In genomic region chr21:37564924-37565529, GRCh38 we compare ENCODE assay signal across 7 cellular contexts.
DNase-seq lines count a peak whose midpoint lies in the region; ATAC-seq, FAIRE-seq and TF ChIP-seq lines count a peak whose summit lies in the region.

No MANE protein-coding gene starts in this region.

- H3K9me3 ChIP-seq in Panc1 (ENCODE audit: control insufficient read depth, insufficient read depth, low read depth, low read length) (no peaks in the 10 kb centered on the region), esophagus muscularis mucosa (no peaks in the 10 kb centered on the region)

- peak overlapping the region; percentile 54 for H3K4me3 ChIP-seq in HFF-Myc (replicated peaks; ENCODE audit: low read depth, low read length)
- H3K4me3 ChIP-seq in Panc1 (ENCODE audit: low read depth in 2 of 2, low read length in 2 of 2) = peak overlapping the region; percentile 63 to 73
- H3K4me3 ChIP-seq in esophagus muscularis mucosa = peak overlapping the region; percentile 67 to 85 (median 73)
- peak overlapping the region; percentile 69 for H3K4me3 ChIP-seq in skeletal muscle cell (ENCODE audit: low read depth, low read length)

- WGBS in esophagus muscularis mucosa = 79% methylated on average over 12 of the region's 12 CpGs

- H3K27ac ChIP-seq in Panc1 (ENCODE audit: low read length) (peak overlapping the region; percentile 76), esophagus muscularis mucosa (replicated peaks in 1 of 4) (peak overlapping the region; percentile 86 to 95 (median 89))

- DNase-seq in HFF-Myc (ENCODE audit: extremely low read depth, low read depth) (peak; percentile 10), Panc1 (ENCODE audit: low read depth, low spot score) (no peak), esophagus muscularis mucosa (ENCODE audit: extremely low spot score) (peak; percentile 60), skeletal muscle cell (ENCODE audit: low read depth) (no peak), anterior cingulate cortex (lab: John Stamatoyannopoulos, UW) (no peak), HTR-8/SVneo (ENCODE audit: insufficient read length, low spot score) (no peak)
- DNase-seq in activated CD8-positive, alpha-beta memory T cell treated with anti-CD3 and anti-CD28 coated beads for 24 hours = no peak

- TF ChIP-seq POLR2A in esophagus muscularis mucosa (IDR thresholded peaks at IDR 0.05; ENCODE audit: low read depth) = no peak

- no peak for TF ChIP-seq EP300 in esophagus muscularis mucosa (IDR thresholded peaks at IDR 0.05)

- CTCF ChIA-PET in Panc1 (lab: Charles Lee) = no interaction called here

- peaks cover 10% of the 10 kb centered on the region for H3K4me1 ChIP-seq in Panc1 (ENCODE audit: control insufficient read depth, insufficient read depth, low read length)
- peaks cover 11 to 24% (median 20%) of the 10 kb centered on the region in 4 donors for H3K4me1 ChIP-seq in esophagus muscularis mucosa

- H3K27me3 ChIP-seq in Panc1 (ENCODE audit: control insufficient read depth, insufficient read depth, low read length) (no peaks in the 10 kb centered on the region), esophagus muscularis mucosa (no peaks in the 10 kb centered on the region)

- peak; percentile 18 for ATAC-seq in Panc1

- POLR2A ChIA-PET in Panc1 (lab: Charles Lee) = no interaction called here

- in situ Hi-C loops in Panc1 (cut with HindIII; ENCODE audit: low pct_unique_long_range_greater_than_20kb, low sequenced_read_pairs) = no loop called here

- no peaks in the 10 kb centered on the region for H3K36me3 ChIP-seq in Panc1 (ENCODE audit: control insufficient read depth, insufficient read depth, low read length)
- H3K36me3 ChIP-seq in esophagus muscularis mucosa = no peaks in the 10 kb centered on the region

- intact Hi-C loops in Panc1 (cut with micrococcal nuclease; ENCODE audit: unreplicated experiment) (no loop called here), esophagus muscularis mucosa (cut with DNase I) (loop anchor here (5.0 kb wide), 1 partner anchor 298 kb away; the partner anchor contains the start of gene VPS26C)

- no TSS peak for BruUV-seq in Panc1 (replicated peaks; lab: Mats Ljungman, UMichigan)

- FAIRE-seq in HTR-8/SVneo (lab: Jason Lieb, UNC) = no peak

- TF ChIP-seq CTCF in HFF-Myc (IDR thresholded peaks at IDR 0.05; ENCODE audit: low read depth, low read length, missing control alignments) (no peak), Panc1 (IDR thresholded peaks at IDR 0.05) (no peak), esophagus muscularis mucosa (IDR thresholded peaks at IDR 0.05) (no peak)

Comparison
In these comparisons a context has a peak if more than half of its experiments do, and no peak if none do; other contexts are left out.
1. DNase-seq: peak in HFF-Myc (single experiment) and esophagus muscularis mucosa (single experiment); none in Panc1 (single experiment), skeletal muscle cell (single experiment), anterior cingulate cortex (0 of 58), HTR-8/SVneo (single experiment) and activated CD8-positive, alpha-beta memory T cell treated with anti-CD3 and anti-CD28 coated beads for 24 hours (single experiment).
2. Peak in every context shown above with its lines, with median percentiles within 50 percentile points of each other: H3K4me3 ChIP-seq.